ENCODE assay signal across 13 cellular contexts in genomic region chr17:74777884-74778490, GRCh38. TPM values are rescaled to one million over a fixed set of nuclear protein-coding genes. Genes with fewer than 3 reads are reported as not detected.
DNase-seq lines count a peak whose midpoint lies in the region; ATAC-seq and TF ChIP-seq lines count a peak whose summit lies in the region.
"Had no signal": no experiment of that assay in that cellular context is flagged by ENCODE, and none has a peak within 500 bp of the region (broad histone marks: within the 10 kb centered on the region; RNA-seq: fewer than 3 reads in every experiment).

No MANE protein-coding gene starts in this region.

- H3K4me3 ChIP-seq in mesenchymal stem cell (ENCODE audit: insufficient read depth in 1 of 2, low read depth in 1 of 2, low read length in 2 of 2): no peak overlapping the region

- H3K23ac ChIP-seq in mesenchymal stem cell (ENCODE audit: low read length in 2 of 2): no peak overlapping the region

- peaks cover 50% of the 10 kb centered on the region for H3K36me3 Mint-ChIP-seq in CD4-positive, alpha-beta T cell (ENCODE audit: low read depth)
- H3K36me3 Mint-ChIP-seq in IgD-negative memory B cell: peaks cover 2% of the 10 kb centered on the region
- peaks cover 12% of the 10 kb centered on the region for H3K36me3 Mint-ChIP-seq in activated CD4-positive, alpha-beta memory T cell treated with anti-CD3 and anti-CD28 coated beads for 36 hours

- H2BK12ac ChIP-seq in mesenchymal stem cell (ENCODE audit: low read length in 2 of 2): no peak overlapping the region

- POLR2A ChIA-PET in CD4-positive, alpha-beta T cell (lab: Charles Lee): interaction anchor here (1.6 to 2.4 kb wide), 2 partner anchors 24 to 28 kb away, joined by 5 to 22 read pairs; no protein-coding TSS in a partner anchor
- POLR2A ChIA-PET in activated CD4-positive, alpha-beta memory T cell treated with anti-CD3 and anti-CD28 coated beads for 36 hours (lab: Charles Lee): no interaction called here

- H2BK15ac ChIP-seq in mesenchymal stem cell (ENCODE audit: low read depth, poor library complexity, severe bottlenecking): no peak overlapping the region

- H2AFZ ChIP-seq in mesenchymal stem cell (ENCODE audit: low read depth, low read length): no peak overlapping the region

- no peak for TF ChIP-seq CTCF in CD4-positive, alpha-beta T cell (IDR thresholded peaks at IDR 0.05)

- H3K27ac Mint-ChIP-seq in CD4-positive, alpha-beta T cell: peak overlapping the region; percentile 96
- peak overlapping the region in 2 of 3 donors; percentile 46 to 85 for H3K27ac Mint-ChIP-seq in IgD-negative memory B cell
- H3K27ac Mint-ChIP-seq in activated CD4-positive, alpha-beta memory T cell treated with anti-CD3 and anti-CD28 coated beads for 36 hours: no peak overlapping the region

- intact Hi-C loops in CD4-positive, alpha-beta T cell (cut with DNase I, micrococcal nuclease): loop anchor here in 1 of 2 experiments (5.0 kb wide), 1 partner anchor 94 kb away; the partner anchor contains the start of gene FDXR
- intact Hi-C loops in activated CD4-positive, alpha-beta memory T cell treated with anti-CD3 and anti-CD28 coated beads for 36 hours (cut with micrococcal nuclease): loop anchor here (2.0 kb wide), 1 partner anchor 13 kb away; no protein-coding TSS in a partner anchor

- no peak for ATAC-seq in CD4-positive, alpha-beta T cell (ENCODE audit: poor library complexity)
- ATAC-seq in GM19328 (IDR thresholded peaks at IDR 0.05; ENCODE audit: unreplicated experiment): no peak
- ATAC-seq: activated naive CD4-positive, alpha-beta T cell treated with anti-CD3 and anti-CD28 coated beads, Interleukin-2, amount 50 U/mL, for 72 hours had no signal

- H2BK120ac ChIP-seq in mesenchymal stem cell (ENCODE audit: low read depth, low read length): no peak overlapping the region

- CTCF ChIA-PET in CD4-positive, alpha-beta T cell (lab: Charles Lee): interaction anchor here (3.4 kb wide), 1 partner anchor 41 kb away, joined by 14 read pairs; the partner anchor contains the start of gene RAB37
- CTCF ChIA-PET in activated CD4-positive, alpha-beta memory T cell treated with anti-CD3 and anti-CD28 coated beads for 36 hours (lab: Charles Lee): interaction anchor here (0.9 to 3.8 kb wide), 4 partner anchors 13 to 121 kb away, joined by 4 to 22 read pairs (median 11); partner anchors contain the start of gene RAB37

- H3K9me3 Mint-ChIP-seq in CD4-positive, alpha-beta T cell: no peaks in the 10 kb centered on the region
- H3K9me3 Mint-ChIP-seq in IgD-negative memory B cell: no peaks in the 10 kb centered on the region
- no peaks in the 10 kb centered on the region for H3K9me3 Mint-ChIP-seq in activated CD4-positive, alpha-beta memory T cell treated with anti-CD3 and anti-CD28 coated beads for 36 hours
- H3K9me3 Mint-ChIP-seq: activated naive CD4-positive, alpha-beta T cell treated with anti-CD3 and anti-CD28 coated beads, Interleukin-2, amount 50 U/mL, for 72 hours had no signal

- no peak overlapping the region for H2AK5ac ChIP-seq in mesenchymal stem cell (ENCODE audit: low read length, severe bottlenecking)

- no peak overlapping the region for H3K4ac ChIP-seq in mesenchymal stem cell (ENCODE audit: low read depth in 1 of 2, low read length in 2 of 2)

- H3K36me3 ChIP-seq in mesenchymal stem cell (ENCODE audit: control insufficient read depth in 1 of 2, insufficient read depth in 2 of 2, low read depth in 1 of 2, low read length in 2 of 2): peaks cover 27 to 48% of the 10 kb centered on the region in 2 experiments

- no peaks in the 10 kb centered on the region for H3K27me3 ChIP-seq in CD4-positive, alpha-beta T cell (ENCODE audit: control insufficient read depth, insufficient read depth, low read length)
- no peaks in the 10 kb centered on the region for H3K27me3 ChIP-seq in mesenchymal stem cell (ENCODE audit: control insufficient read depth in 1 of 2, insufficient read depth in 1 of 2, low read length in 2 of 2)
- H3K27me3 ChIP-seq: suprapubic skin had no signal

- no peak overlapping the region for H3K14ac ChIP-seq in mesenchymal stem cell (ENCODE audit: low read length in 2 of 2)

- no peaks in the 10 kb centered on the region for H3K27me3 Mint-ChIP-seq in CD4-positive, alpha-beta T cell
- H3K27me3 Mint-ChIP-seq in IgD-negative memory B cell: peaks cover 2% of the 10 kb centered on the region
- H3K27me3 Mint-ChIP-seq in activated CD4-positive, alpha-beta memory T cell treated with anti-CD3 and anti-CD28 coated beads for 36 hours: no peaks in the 10 kb centered on the region

- peak overlapping the region; percentile 76 for H3K4me3 Mint-ChIP-seq in CD4-positive, alpha-beta T cell
- H3K4me3 Mint-ChIP-seq in IgD-negative memory B cell: peak overlapping the region; percentile 21 to 96 (median 54)
- peak overlapping the region; percentile 24 for H3K4me3 Mint-ChIP-seq in activated CD4-positive, alpha-beta memory T cell treated with anti-CD3 and anti-CD28 coated beads for 36 hours

- H4K91ac ChIP-seq in mesenchymal stem cell (ENCODE audit: low read length): no peak overlapping the region

- H3K9ac ChIP-seq in mesenchymal stem cell (ENCODE audit: low read length): no peak overlapping the region

- H3K27ac ChIP-seq in CD4-positive, alpha-beta T cell (ENCODE audit: low read depth, low read length): no peak overlapping the region
- no peak overlapping the region for H3K27ac ChIP-seq in mesenchymal stem cell (ENCODE audit: low read length, poor library complexity, severe bottlenecking)
- H3K27ac ChIP-seq: suprapubic skin had no signal

- 98% methylated on average over 5 of the region's 6 CpGs for WGBS in mesenchymal stem cell

- H4K8ac ChIP-seq in mesenchymal stem cell (ENCODE audit: low read length): no peak overlapping the region

- no peak overlapping the region for H2BK5ac ChIP-seq in mesenchymal stem cell (ENCODE audit: low read depth, low read length, poor library complexity, severe bottlenecking)

- no peak for DNase-seq in CD4-positive, alpha-beta T cell
- DNase-seq in activated CD4-positive, alpha-beta memory T cell treated with anti-CD3 and anti-CD28 coated beads for 36 hours: no peak
- DNase-seq in mesenchymal stem cell (peak; percentile 21), dermis blood vessel endothelial cell (no peak), ureter (ENCODE audit: low spot score) (no peak), middle frontal gyrus (ENCODE audit: extremely low spot score, low spot score) (no peak)
- DNase-seq: NCI-H1105 treated with DMSO at 0.1 percent for 48 hours, NCI-H510A had no signal

- peaks cover 41% of the 10 kb centered on the region for H3K79me1 ChIP-seq in mesenchymal stem cell (replicated peaks; ENCODE audit: low read length, poor library complexity, severe bottlenecking)

- H3K18ac ChIP-seq in mesenchymal stem cell (ENCODE audit: low read depth in 1 of 2, low read length in 2 of 2): no peak overlapping the region

- H3K4me1 Mint-ChIP-seq in CD4-positive, alpha-beta T cell (ENCODE audit: low read depth): peaks cover 70% of the 10 kb centered on the region
- H3K4me1 Mint-ChIP-seq in IgD-negative memory B cell: peaks cover 46 to 58% (median 54%) of the 10 kb centered on the region in 3 donors
- H3K4me1 Mint-ChIP-seq in activated CD4-positive, alpha-beta memory T cell treated with anti-CD3 and anti-CD28 coated beads for 36 hours (ENCODE audit: low read depth): peaks cover 74% of the 10 kb centered on the region

- no peaks in the 10 kb centered on the region for H3K9me3 ChIP-seq in CD4-positive, alpha-beta T cell (ENCODE audit: control insufficient read depth, low read length)
- H3K9me3 ChIP-seq in mesenchymal stem cell (ENCODE audit: control insufficient read depth, low read length): no peaks in the 10 kb centered on the region
- H3K9me3 ChIP-seq: suprapubic skin had no signal

- no peak overlapping the region for H3K4me2 ChIP-seq in mesenchymal stem cell (ENCODE audit: low read length, poor library complexity, severe bottlenecking)

- H3K4me1 ChIP-seq in mesenchymal stem cell (ENCODE audit: control insufficient read depth, insufficient read depth, low read depth, low read length): peaks cover 18% of the 10 kb centered on the region

RNA-seq across cellular contexts. Expression of gene NAT9, which starts 1.8 kb away (rescaled TPM):
- total RNA-seq in CD4-positive, alpha-beta T cell: 10 to 100 TPM; 34.6 to 38.2 TPM
- polyA plus RNA-seq in IgD-negative memory B cell: 24.5 TPM
- total RNA-seq in activated CD4-positive, alpha-beta memory T cell treated with anti-CD3 and anti-CD28 coated beads for 36 hours: 10 to 100 TPM; 42.9 to 46.9 TPM
- 29.5 TPM for polyA plus RNA-seq in mesenchymal stem cell (2013, experiment 1 of 2)
- polyA plus RNA-seq in mesenchymal stem cell (2013, experiment 2 of 2): 30.4 TPM
- total RNA-seq in dermis blood vessel endothelial cell (29.9 and 37.6 TPM in 2 replicates), ureter (65.1 TPM)

RNA-seq across cellular contexts. Expression of gene NHERF1, which starts 29.6 kb away (rescaled TPM):
- 10 to 100 TPM; 68.4 to 72.4 TPM for total RNA-seq in CD4-positive, alpha-beta T cell
- 177 TPM for polyA plus RNA-seq in IgD-negative memory B cell
- total RNA-seq in activated CD4-positive, alpha-beta memory T cell treated with anti-CD3 and anti-CD28 coated beads for 36 hours: 100 to 1,000 TPM; 136 TPM
- polyA plus RNA-seq in mesenchymal stem cell (2013, experiment 1 of 2): 126 TPM
- polyA plus RNA-seq in mesenchymal stem cell (2013, experiment 2 of 2): 126 TPM
- 10.4 and 22.5 TPM in 2 replicates for total RNA-seq in dermis blood vessel endothelial cell
- 20.6 TPM for total RNA-seq in ureter

RNA-seq across cellular contexts. Expression of gene RAB37, which starts 40.9 kb away (rescaled TPM):
- total RNA-seq in CD4-positive, alpha-beta T cell: 10 to 100 TPM; 19.0 to 21.1 TPM
- polyA plus RNA-seq in IgD-negative memory B cell: 76.5 TPM
- 1 to 10 TPM; 6.5 to 7.0 TPM for total RNA-seq in activated CD4-positive, alpha-beta memory T cell treated with anti-CD3 and anti-CD28 coated beads for 36 hours
- polyA plus RNA-seq in mesenchymal stem cell (2013, experiment 1 of 2): 2.4 TPM
- 1.9 TPM for polyA plus RNA-seq in mesenchymal stem cell (2013, experiment 2 of 2)
- 0.17 and 0.37 TPM in 2 replicates for total RNA-seq in dermis blood vessel endothelial cell
- 2.3 TPM for total RNA-seq in ureter
- total RNA-seq: kidney epithelial cell had no signal

Comparison
In these comparisons a context has a peak if more than half of its experiments do, and no peak if none do; other contexts are left out.
1. H3K4me3 Mint-ChIP-seq: peak in every context shown above with its lines; median percentile 76 in CD4-positive, alpha-beta T cell; 54 in IgD-negative memory B cell; 24 in activated CD4-positive, alpha-beta memory T cell treated with anti-CD3 and anti-CD28 coated beads for 36 hours.